ENCODE assay signal across 8 cellular contexts in genomic region chr9:109143881-109144562, GRCh38. TPM values are rescaled to one million over a fixed set of nuclear protein-coding genes. Genes with fewer than 3 reads are reported as not detected.
DNase-seq lines count a peak whose midpoint lies in the region; ATAC-seq and TF ChIP-seq lines count a peak whose summit lies in the region.

No MANE protein-coding gene starts in this region.

- TF ChIP-seq RAD21 in HCT116 (IDR thresholded peaks at IDR 0.05; ENCODE audit: low read depth): peak; percentile 13; the same call in 1 of the 2 replicates

- H3K27me3 Mint-ChIP-seq in activated naive CD8-positive, alpha-beta T cell treated with anti-CD3 and anti-CD28 coated beads, Interleukin-2, amount 50 U/mL, for 24 hours: peaks cover 6% of the 10 kb centered on the region
- H3K27me3 Mint-ChIP-seq in neural progenitor cell (ENCODE audit: insufficient read depth, low read depth): no peaks in the 10 kb centered on the region

- peaks cover 5% of the 10 kb centered on the region for H3K4me1 Mint-ChIP-seq in activated naive CD8-positive, alpha-beta T cell treated with anti-CD3 and anti-CD28 coated beads, Interleukin-2, amount 50 U/mL, for 24 hours
- H3K4me1 Mint-ChIP-seq in neural progenitor cell: no peaks in the 10 kb centered on the region

- H3K4me2 ChIP-seq in HCT116 (ENCODE audit: low read length): peak overlapping the region; percentile 52
- H3K4me2 ChIP-seq in neural progenitor cell: no peak overlapping the region

- no peak for TF ChIP-seq POLR2A in HCT116 (IDR thresholded peaks at IDR 0.05; ENCODE audit: borderline replicate concordance, extremely low read depth, insufficient read depth, insufficient read length)

- H2AFZ ChIP-seq in HCT116 (ENCODE audit: low read depth, low read length, poor library complexity, severe bottlenecking) (peak overlapping the region; percentile 94), neural progenitor cell (replicated peaks) (no peak overlapping the region)

- RAD21 ChIA-PET in HCT116 (lab: Charles Lee; ENCODE audit: low non-redundant PET in 1 of 2, low total read pairs in 2 of 2, uncharacterized antibody in 2 of 2, unreplicated experiment in 2 of 2): no interaction called here

- H3K9ac ChIP-seq in HCT116 (ENCODE audit: low read length): no peak overlapping the region
- no peak overlapping the region for H3K9ac ChIP-seq in neural progenitor cell

- no TSS peak for BruUV-seq in HCT116 (replicated peaks; lab: Mats Ljungman, UMichigan)

- H3K9me3 Mint-ChIP-seq in activated naive CD8-positive, alpha-beta T cell treated with anti-CD3 and anti-CD28 coated beads, Interleukin-2, amount 50 U/mL, for 24 hours: no peaks in the 10 kb centered on the region
- no peaks in the 10 kb centered on the region for H3K9me3 Mint-ChIP-seq in neural progenitor cell

- no peak overlapping the region for H3K4me3 Mint-ChIP-seq in activated naive CD8-positive, alpha-beta T cell treated with anti-CD3 and anti-CD28 coated beads, Interleukin-2, amount 50 U/mL, for 24 hours
- no peak overlapping the region for H3K4me3 Mint-ChIP-seq in neural progenitor cell

- no peaks in the 10 kb centered on the region for H3K36me3 ChIP-seq in HCT116 (ENCODE audit: control insufficient read depth in 1 of 2, insufficient read depth in 2 of 2, low read length in 2 of 2)
- H3K36me3 ChIP-seq in neural progenitor cell: no peaks in the 10 kb centered on the region

- H3K27ac ChIP-seq in HCT116 (ENCODE audit: low read depth, low read length) (no peak overlapping the region), neural progenitor cell (no peak overlapping the region)

- TF ChIP-seq CTCF in GM12874 (IDR thresholded peaks at IDR 0.05; ENCODE audit: insufficient read depth, low read depth, low read length): peak; percentile 60; the same call in 1 of the 2 replicates
- peak in 2 of 3 experiments; percentile 67 to 68; a peak in 4 of 6 replicates for TF ChIP-seq CTCF in HCT116 (IDR thresholded peaks at IDR 0.05 in 2 of 3, conservative IDR thresholded peaks at IDR 0.05 in 1 of 3; ENCODE audit: borderline replicate concordance in 1 of 3, insufficient read depth in 1 of 3, low read depth in 2 of 3, low read length in 2 of 3)
- peak; percentile 30 for TF ChIP-seq CTCF in neural progenitor cell (IDR thresholded peaks at IDR 0.05)

- CTCF ChIA-PET in HCT116 (lab: Charles Lee): interaction anchor here (0.9 to 1.9 kb wide), 2 partner anchors 39 to 201 kb away, joined by 3 to 6 read pairs; no protein-coding TSS in a partner anchor

- H3K4me1 ChIP-seq in HCT116 (ENCODE audit: control insufficient read depth in 1 of 2, insufficient read depth in 2 of 2, low read length in 2 of 2) (peaks cover 0 to 9% of the 10 kb centered on the region in 2 experiments; a peak in 2 of 4 replicates), neural progenitor cell (peaks cover 11% of the 10 kb centered on the region)

- POLR2A ChIA-PET in HCT116 (lab: Charles Lee): interaction anchor here (0.6 kb wide), 1 partner anchor 313 kb away, joined by 3 read pairs; no protein-coding TSS in a partner anchor

- DNase-seq in AG08396 (ENCODE audit: low spot score): peak; percentile 35
- peak; percentile 60 for DNase-seq in HCT116 (ENCODE audit: low read depth, low spot score)
- peak; percentile 70 for DNase-seq in M059J (ENCODE audit: low read depth)
- no peak for DNase-seq in activated naive CD8-positive, alpha-beta T cell treated with anti-CD3 and anti-CD28 coated beads, Interleukin-2, amount 50 U/mL, for 24 hours
- DNase-seq in neural progenitor cell (ENCODE audit: low spot score): peak; percentile 18
- no peak for DNase-seq in NCI-H446 treated with DMSO at 0.1 percent for 48 hours (lab: John Stamatoyannopoulos, UW)
- DNase-seq in left ventricle myocardium superior: no peak

- H3K4me3 ChIP-seq in HCT116 (replicated peaks in 1 of 2; ENCODE audit: low read depth in 1 of 2, low read length in 2 of 2) (no peak overlapping the region), neural progenitor cell (no peak overlapping the region)

- peak; percentile 99 for ATAC-seq in HCT116
- peak; percentile 71 for ATAC-seq in activated naive CD8-positive, alpha-beta T cell treated with anti-CD3 and anti-CD28 coated beads, Interleukin-2, amount 50 U/mL, for 24 hours
- ATAC-seq in left ventricle myocardium superior: no peak

- no peaks in the 10 kb centered on the region for H3F3A ChIP-seq in neural progenitor cell (ENCODE audit: low read depth)

- H3K36me3 Mint-ChIP-seq in activated naive CD8-positive, alpha-beta T cell treated with anti-CD3 and anti-CD28 coated beads, Interleukin-2, amount 50 U/mL, for 24 hours (ENCODE audit: low read depth): no peaks in the 10 kb centered on the region
- H3K36me3 Mint-ChIP-seq in neural progenitor cell: no peaks in the 10 kb centered on the region

- H3K27me3 ChIP-seq in HCT116 (ENCODE audit: insufficient read depth, low read length) (no peaks in the 10 kb centered on the region), neural progenitor cell (no peaks in the 10 kb centered on the region)

- intact Hi-C loops in HCT116 (cut with micrococcal nuclease): no loop called here
- intact Hi-C loops in left ventricle myocardium superior (cut with micrococcal nuclease): no loop called here

- H3K27ac Mint-ChIP-seq in activated naive CD8-positive, alpha-beta T cell treated with anti-CD3 and anti-CD28 coated beads, Interleukin-2, amount 50 U/mL, for 24 hours: no peak overlapping the region
- no peak overlapping the region for H3K27ac Mint-ChIP-seq in neural progenitor cell

- H3K9me2 ChIP-seq in HCT116 (ENCODE audit: insufficient read depth): no peaks in the 10 kb centered on the region

- H3K79me2 ChIP-seq in HCT116 (ENCODE audit: insufficient read depth, low read length) (no peaks in the 10 kb centered on the region), neural progenitor cell (ENCODE audit: low read depth) (no peaks in the 10 kb centered on the region)

- H3K9me3 ChIP-seq in HCT116 (ENCODE audit: control insufficient read depth in 1 of 2, insufficient read depth in 1 of 2, low read depth in 1 of 2, low read length in 2 of 2) (no peaks in the 10 kb centered on the region), neural progenitor cell (ENCODE audit: low read depth) (no peaks in the 10 kb centered on the region)

- H4K20me1 ChIP-seq in HCT116 (ENCODE audit: insufficient read depth) (no peaks in the 10 kb centered on the region), neural progenitor cell (ENCODE audit: low read depth) (no peaks in the 10 kb centered on the region)

TF ChIP-seq in HCT116, 20 proteins besides CTCF, POLR2A, EP300 and RAD21:
- 0 out of 2 replicates have a peak, but pooled peaks have one; percentile 9 for TF ChIP-seq ELF1 (IDR thresholded peaks at IDR 0.05; ENCODE audit: borderline replicate concordance, low read depth)
- no peak for TF ChIP-seq POLR2AphosphoS5 (IDR thresholded peaks at IDR 0.05; ENCODE audit: low read depth, low read length)
- TF ChIP-seq SRF (IDR thresholded peaks at IDR 0.05; ENCODE audit: low read depth): no peak
- no peak for TF ChIP-seq ZFX (IDR thresholded peaks at IDR 0.05)
- no peak for TF ChIP-seq SP1 (IDR thresholded peaks at IDR 0.05; ENCODE audit: low read depth)
- TF ChIP-seq MAX (IDR thresholded peaks at IDR 0.05): peak; percentile 41; the same call in 1 of the 2 replicates
- no peak for TF ChIP-seq ZNF274 (IDR thresholded peaks at IDR 0.05; ENCODE audit: low read depth, low read length)
- peak; percentile 71; the same call in 1 of the 2 replicates for TF ChIP-seq CBX3 (IDR thresholded peaks at IDR 0.05; ENCODE audit: low read depth)
- no peak for TF ChIP-seq EGR1 (IDR thresholded peaks at IDR 0.05; ENCODE audit: low read depth)

RNA-seq across cellular contexts. Expression of gene FRRS1L, which starts 23.0 kb away (rescaled TPM):
- total RNA-seq in HCT116 (2021; ENCODE audit: unreplicated experiment) (not detected), neural progenitor cell (ENCODE audit: low replicate concordance) (4.3 and 13.3 TPM in 2 replicates), left ventricle myocardium superior (2.2 TPM)
- polyA plus RNA-seq in HCT116 (2012): 0.01 TPM in 1 of 2 replicates, not detected in the other
- 0.05 TPM in 2 replicates for total RNA-seq in M059J (2014; rRNA removed; shearing (Covaris generic))

RNA-seq across cellular contexts. Expression of gene TMEM245, which starts 24.3 kb away (rescaled TPM):
- total RNA-seq in HCT116 (2021; ENCODE audit: unreplicated experiment) (34.8 TPM), neural progenitor cell (ENCODE audit: low replicate concordance) (65.9 and 85.3 TPM in 2 replicates), left ventricle myocardium superior (112 TPM)
- 18.6 and 21.6 TPM in 2 replicates for polyA plus RNA-seq in HCT116 (2012)
- total RNA-seq in M059J (2014; rRNA removed; shearing (Covaris generic)): 44.0 and 56.8 TPM in 2 replicates

Comparison
In these comparisons a context has a peak if more than half of its experiments do, and no peak if none do; other contexts are left out.
1. DNase-seq: peak in AG08396 (single experiment), HCT116 (single experiment), M059J (single experiment) and neural progenitor cell (single experiment); none in activated naive CD8-positive, alpha-beta T cell treated with anti-CD3 and anti-CD28 coated beads, Interleukin-2, amount 50 U/mL, for 24 hours (single experiment), NCI-H446 treated with DMSO at 0.1 percent for 48 hours (single experiment) and left ventricle myocardium superior (single experiment).
2. Peak in every context shown above with its lines, with median percentiles within 50 percentile points of each other: CTCF ChIP-seq.